Comparison of ENCODE assay signal across 19 cellular contexts in the genomic region with DNA sequence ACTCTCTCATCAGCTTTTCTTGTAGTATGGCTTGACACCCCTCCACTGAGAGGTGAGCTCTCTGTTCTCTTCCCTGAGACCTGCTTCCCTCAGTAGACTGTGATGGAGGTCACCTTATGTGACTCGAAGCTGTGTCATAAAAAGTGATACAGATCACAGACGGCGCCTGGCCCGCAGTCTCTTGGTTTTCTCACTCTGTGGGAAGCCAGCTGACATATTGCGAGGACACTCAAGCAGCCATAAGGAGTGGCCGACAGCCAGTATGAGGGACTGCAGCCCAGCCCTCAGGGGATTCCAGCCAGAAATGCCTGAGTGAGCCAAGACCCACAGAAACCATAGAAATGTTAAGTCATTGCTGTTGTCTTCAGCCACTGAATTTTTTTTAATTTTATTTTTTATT. TPM values are rescaled to one million over a fixed set of nuclear protein-coding genes. Genes with fewer than 3 reads are reported as not detected.
DNase-seq lines count a peak whose midpoint lies in the region; ATAC-seq and TF ChIP-seq lines count a peak whose summit lies in the region.
"Had no signal": no experiment of that assay in that cellular context is flagged by ENCODE, and none has a peak within 500 bp of the region (broad histone marks: within the 10 kb centered on the region; RNA-seq: fewer than 3 reads in every experiment).

No MANE protein-coding gene starts in this region.

- no peak overlapping the region for H3K4me3 ChIP-seq in sigmoid colon
- H3K4me3 ChIP-seq: GM23338, K562 had no signal

- H3K4me3 Mint-ChIP-seq in glutamatergic neuron (ENCODE audit: unreplicated experiment) = no peak overlapping the region
- H3K4me3 Mint-ChIP-seq: CD4-positive, alpha-beta memory T cell; GM23338 had no signal

- H3K4me1 Mint-ChIP-seq in glutamatergic neuron (ENCODE audit: low read depth, unreplicated experiment) = peaks cover 7% of the 10 kb centered on the region
- H3K4me1 Mint-ChIP-seq: CD4-positive, alpha-beta memory T cell had no signal

- peaks cover 4% of the 10 kb centered on the region for H3K27me3 Mint-ChIP-seq in glutamatergic neuron (ENCODE audit: unreplicated experiment)
- H3K27me3 Mint-ChIP-seq: CD4-positive, alpha-beta memory T cell had no signal

- H3K36me3 ChIP-seq in sigmoid colon = no peaks in the 10 kb centered on the region

- no peak for TF ChIP-seq EP300 in sigmoid colon (IDR thresholded peaks at IDR 0.05)

- H3K9me3 Mint-ChIP-seq in glutamatergic neuron (ENCODE audit: unreplicated experiment) = peaks cover 5% of the 10 kb centered on the region
- H3K9me3 Mint-ChIP-seq: GM23338 had no signal

- H3K27ac Mint-ChIP-seq in glutamatergic neuron (ENCODE audit: unreplicated experiment) = peak overlapping the region; percentile 77
- H3K27ac Mint-ChIP-seq: CD4-positive, alpha-beta memory T cell; GM23338 had no signal

- H3K36me3 Mint-ChIP-seq in glutamatergic neuron (ENCODE audit: unreplicated experiment) = no peaks in the 10 kb centered on the region
- H3K36me3 Mint-ChIP-seq: CD4-positive, alpha-beta memory T cell had no signal

- no peaks in the 10 kb centered on the region for H3K27me3 ChIP-seq in sigmoid colon

- ATAC-seq in HG03280 (IDR thresholded peaks at IDR 0.05; ENCODE audit: unreplicated experiment) = no peak
- ATAC-seq: GM23338, HCT116, K562 had no signal

- TF ChIP-seq POLR2A in sigmoid colon (IDR thresholded peaks at IDR 0.05) = no peak

- TF ChIP-seq CTCF in glutamatergic neuron (IDR thresholded peaks at IDR 0.05; ENCODE audit: partially characterized antibody, unreplicated experiment) (no peak), sigmoid colon (IDR thresholded peaks at IDR 0.05) (no peak)

- H3K27ac ChIP-seq in sigmoid colon = no peak overlapping the region
- H3K27ac ChIP-seq: 22Rv1 had no signal

- H3K4me1 ChIP-seq in sigmoid colon = peaks cover 0 to 27% (median 24%) of the 10 kb centered on the region in 4 donors

- intact Hi-C loops in sigmoid colon (cut with DNase I) = no loop called here

- peak; percentile 24 for DNase-seq in DMS 273 (lab: John Stamatoyannopoulos, UW; ENCODE audit: unreplicated experiment)
- DNase-seq in DMS 273 treated with DMSO at 0.1 percent for 48 hours (lab: John Stamatoyannopoulos, UW) = no peak
- peak; percentile 52 to 85 for DNase-seq in NCI-H446 (lab: John Stamatoyannopoulos, UW)
- DNase-seq in glutamatergic neuron = peak; percentile 66
- DNase-seq in sigmoid colon = peak; percentile 41
- no peak for DNase-seq in middle frontal gyrus (ENCODE audit: extremely low spot score, low spot score)
- no peak for DNase-seq in OCI-M1 (lab: John Stamatoyannopoulos, UW)
- DNase-seq: Calu3; CD4-positive, alpha-beta memory T cell; DMS79; NCI-H1436 treated with DMSO at 0.1 percent for 48 hours; NCI-H2029 treated with DMSO at 0.1 percent for 48 hours; NCI-H524 treated with DMSO at 0.1 percent for 48 hours; RPMI8226 had no signal

- 86 to 94% methylated on average over 6 of the region's 6 CpGs for WGBS in sigmoid colon, 2 donors

- H3K9me3 ChIP-seq in sigmoid colon = no peaks in the 10 kb centered on the region

RNA-seq across cellular contexts. Expression of a gene that starts 38.0 kb away (rescaled TPM):
- total RNA-seq in glutamatergic neuron (ENCODE audit: unreplicated experiment) = 124 TPM
- total RNA-seq in sigmoid colon = 10 to 100 TPM in 3 of 4 donors, 1 to 10 TPM in 1; 5.7 to 37.8 (median 17.3) TPM
- polyA plus RNA-seq in sigmoid colon = 10 to 100 TPM in 2 of 3 donors, 1 to 10 TPM in 1; 8.6 to 26.3 (median 21.0) TPM

Comparison
In these comparisons a context has a peak if more than half of its experiments do, and no peak if none do; other contexts are left out.
1. DNase-seq: peak in DMS 273 (single experiment), NCI-H446 (2 of 2), glutamatergic neuron (single experiment) and sigmoid colon (single experiment); none in DMS 273 treated with DMSO at 0.1 percent for 48 hours (single experiment), middle frontal gyrus (single experiment) and OCI-M1 (single experiment).